Comparison of ENCODE assay signal across 9 cellular contexts in the genomic region with DNA sequence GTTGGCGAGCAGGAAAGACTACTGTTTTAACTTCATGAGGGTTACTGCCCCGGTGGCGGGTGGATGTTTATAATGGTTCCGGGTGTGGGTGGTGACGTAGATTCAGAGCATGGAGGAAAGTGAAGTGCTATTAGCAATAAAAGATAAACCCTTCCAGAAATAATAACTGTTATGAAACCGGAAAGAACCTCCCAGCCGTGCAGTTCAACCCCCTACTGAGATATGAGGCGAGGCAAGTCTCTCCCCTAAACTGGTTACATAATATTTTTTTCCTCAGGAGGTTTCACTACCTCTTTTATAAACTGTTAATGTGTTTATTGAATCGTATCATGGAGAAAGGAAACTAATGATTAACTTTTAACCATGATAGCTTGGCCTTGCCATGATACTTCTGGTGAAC. TPM values are rescaled to one million over a fixed set of nuclear protein-coding genes. Genes with fewer than 3 reads are reported as not detected.
DNase-seq lines count a peak whose midpoint lies in the region; ATAC-seq, FAIRE-seq and TF ChIP-seq lines count a peak whose summit lies in the region.
"Had no signal": no experiment of that assay in that cellular context is flagged by ENCODE, and none has a peak within 500 bp of the region (broad histone marks: within the 10 kb centered on the region; RNA-seq: fewer than 3 reads in every experiment).

No MANE protein-coding gene starts in this region.

- TF ChIP-seq CTCF in pancreas (IDR thresholded peaks at IDR 0.05), result no peak

- peak; percentile 89 for DNase-seq in SKM-1 treated with dmso at 0.1 percent for 144 hours (lab: John Stamatoyannopoulos, UW; ENCODE audit: unreplicated experiment)
- peak in 5 of 6 donors; percentile 40 to 72 (median 59) for DNase-seq in pancreas
- no peak for DNase-seq in NCI-H345 (lab: John Stamatoyannopoulos, UW)
- no peak for DNase-seq in activated naive CD4-positive, alpha-beta T cell (lab: John Stamatoyannopoulos, UW)
- no peak for DNase-seq in RCC 7860 (ENCODE audit: low spot score)
- no peak for DNase-seq in retina

- no peaks in the 10 kb centered on the region for H3K9me3 ChIP-seq in pancreas
- H3K9me3 ChIP-seq: ascending aorta had no signal

- peak overlapping the region; percentile 44 to 67 (median 54) for H3K27ac ChIP-seq in pancreas
- H3K27ac ChIP-seq: ascending aorta had no signal

- H3K4me3 ChIP-seq in pancreas, result no peak overlapping the region
- H3K4me3 ChIP-seq: ascending aorta had no signal

- H3K4me1 ChIP-seq in pancreas, result peaks cover 9 to 37% (median 33%) of the 10 kb centered on the region in 3 donors
- H3K4me1 ChIP-seq: ascending aorta had no signal

- 5 to 6% methylated on average over 9 of the region's 9 CpGs for WGBS in pancreas, 2 donors

- FAIRE-seq in pancreas (lab: Jason Lieb, UNC) (no peak), RCC 7860 (lab: Jason Lieb, UNC) (no peak)

- no peaks in the 10 kb centered on the region for H3K27me3 ChIP-seq in pancreas
- H3K27me3 ChIP-seq: ascending aorta had no signal

- ATAC-seq in GM18909 (IDR thresholded peaks at IDR 0.05; ENCODE audit: poor library complexity, unreplicated experiment), result peak; percentile 90
- peak; percentile 84 for ATAC-seq in HG02973 (IDR thresholded peaks at IDR 0.05; ENCODE audit: unreplicated experiment)
- ATAC-seq in pancreas, result peak; percentile 61 to 73 (median 68)

- no peaks in the 10 kb centered on the region for H3K36me3 ChIP-seq in pancreas
- H3K36me3 ChIP-seq: ascending aorta had no signal

- intact Hi-C loops in pancreas (cut with DNase I), result no loop called here

RNA-seq across cellular contexts. Expression of a gene that starts 33.9 kb away (rescaled TPM):
- 10 to 100 TPM in 5 of 6 donors, 1 to 10 TPM in 1; 7.6 to 18.7 (median 12.6) TPM for total RNA-seq in pancreas
- polyA plus RNA-seq in pancreas, result 10 to 100 TPM in 1 of 2 donors, 1 to 10 TPM in 1; 9.9 to 17.2 TPM

Comparison
In these comparisons a context has a peak if more than half of its experiments do, and no peak if none do; other contexts are left out.
1. DNase-seq: peak in SKM-1 treated with dmso at 0.1 percent for 144 hours (single experiment) and pancreas (5 of 6); none in NCI-H345 (single experiment), activated naive CD4-positive, alpha-beta T cell (0 of 4), RCC 7860 (single experiment) and retina (single experiment).
2. Peak in every context shown above with its lines, with median percentiles within 50 percentile points of each other: ATAC-seq.